Comparison of ENCODE assay signal across 13 cellular contexts in the genomic region with DNA sequence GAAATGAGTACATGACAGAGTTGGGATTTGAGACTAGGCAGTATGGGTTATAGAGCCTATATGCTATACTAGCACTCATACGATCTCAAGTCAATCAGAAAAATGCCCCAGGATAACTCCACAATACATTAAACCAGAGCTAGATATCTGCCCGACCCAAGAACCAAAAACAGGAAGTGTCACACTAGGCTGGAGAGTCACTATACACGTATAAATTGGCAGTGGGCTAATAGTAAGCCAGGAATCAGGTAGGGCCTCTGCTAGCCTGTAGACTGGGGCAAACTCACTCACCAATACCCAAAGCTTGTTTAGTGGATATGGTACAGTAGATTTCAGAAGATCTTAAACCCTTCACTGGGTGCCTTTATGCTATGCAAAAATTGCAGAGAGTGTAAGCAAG. TPM values are rescaled to one million over a fixed set of nuclear protein-coding genes. Genes with fewer than 3 reads are reported as not detected.
DNase-seq lines count a peak whose midpoint lies in the region; ATAC-seq, FAIRE-seq and TF ChIP-seq lines count a peak whose summit lies in the region.
"Had no signal": no experiment of that assay in that cellular context is flagged by ENCODE, and none has a peak within 500 bp of the region (broad histone marks: within the 10 kb centered on the region; RNA-seq: fewer than 3 reads in every experiment).

No MANE protein-coding gene starts in this region.

- in situ Hi-C loops in K562 (cut with MboI), result no loop called here

- no peaks in the 10 kb centered on the region for H3F3A ChIP-seq in neural progenitor cell (ENCODE audit: low read depth)

- H3K4me2 ChIP-seq in Karpas-422 (ENCODE audit: low read depth, low read length, poor library complexity, severe bottlenecking), result peak overlapping the region; percentile 62
- H3K4me2 ChIP-seq in K562 (ENCODE audit: insufficient read depth, low read length), result peak overlapping the region; percentile 5; the same call in 1 of the 2 replicates
- no peak overlapping the region for H3K4me2 ChIP-seq in neural progenitor cell

- intact Hi-C loops in K562 (cut with micrococcal nuclease), result no loop called here

- peak overlapping the region; percentile 44; the same call in 1 of the 2 replicates for H3K4me3 ChIP-seq in Karpas-422 (ENCODE audit: low read length)
- H3K4me3 ChIP-seq in K562, result no peak overlapping the region
- H3K4me3 ChIP-seq in neural progenitor cell, result no peak overlapping the region

- no peak for FAIRE-seq in K562 (lab: Jason Lieb, UNC)

- H3K79me2 ChIP-seq in Karpas-422 (ENCODE audit: low read length), result no peaks in the 10 kb centered on the region
- no peaks in the 10 kb centered on the region for H3K79me2 ChIP-seq in K562 (ENCODE audit: control insufficient read depth, insufficient read depth, low read length)
- H3K79me2 ChIP-seq in neural progenitor cell (ENCODE audit: low read depth), result no peaks in the 10 kb centered on the region

- H3K27ac ChIP-seq in Karpas-422 (ENCODE audit: low read length), result no peak overlapping the region
- H3K27ac ChIP-seq in K562 (ENCODE audit: extremely low read depth, low read depth, low read length), result peak overlapping the region; percentile 3; the same call in 1 of the 3 replicates
- H3K27ac ChIP-seq in neural progenitor cell, result no peak overlapping the region

- no peak for TF ChIP-seq POLR2A in K562 (conservative IDR thresholded peaks at IDR 0.05)

- H3K9me3 Mint-ChIP-seq in neural progenitor cell, result peaks cover 5% of the 10 kb centered on the region
- H3K9me3 Mint-ChIP-seq: brain; T-helper 1 cell treated with Interleukin-12 subunit alpha and Interleukin-12 subunit beta and Interleukin-4 antibody, amounts not matched to agents 30 μg/mL and 1 μg/mL, for 36 hours had no signal

- no peak overlapping the region for H3K27ac Mint-ChIP-seq in neural progenitor cell
- H3K27ac Mint-ChIP-seq: brain; T-helper 1 cell treated with Interleukin-12 subunit alpha and Interleukin-12 subunit beta and Interleukin-4 antibody, amounts not matched to agents 30 μg/mL and 1 μg/mL, for 36 hours had no signal

- ATAC-seq in GM18502 (IDR thresholded peaks at IDR 0.05; ENCODE audit: poor library complexity, unreplicated experiment) (peak; percentile 76), GM21619 (IDR thresholded peaks at IDR 0.05; ENCODE audit: unreplicated experiment) (peak; percentile 88), K562 (peak; percentile 72)

- H3K4me3 Mint-ChIP-seq in neural progenitor cell, result no peak overlapping the region
- H3K4me3 Mint-ChIP-seq: brain; T-helper 1 cell treated with Interleukin-12 subunit alpha and Interleukin-12 subunit beta and Interleukin-4 antibody, amounts not matched to agents 30 μg/mL and 1 μg/mL, for 36 hours had no signal

- CTCF ChIA-PET in K562 (lab: Yijun Ruan, JAX; ENCODE audit: low intra/inter-chr PET ratio), result no interaction called here

- DNase-seq in Karpas-422, result peak; percentile 72
- peak in 1 of 4 experiments; percentile 30 for DNase-seq in K562 (ENCODE audit: extremely low read depth in 1 of 4, low spot score in 3 of 4)
- no peak for DNase-seq in stimulated activated CD4-positive, alpha-beta T cell treated with anti-CD3 and anti-CD28 coated beads, Interleukin-15, amount 100 ng/mL, for 24 hours
- no peak for DNase-seq in foreskin melanocyte
- DNase-seq in neural progenitor cell (ENCODE audit: low spot score), result no peak
- no peak for DNase-seq in DMS53 treated with DMSO at 0.1 percent for 48 hours (lab: John Stamatoyannopoulos, UW; ENCODE audit: unreplicated experiment)
- DNase-seq: activated CD8-positive, alpha-beta memory T cell treated with anti-CD3 and anti-CD28 coated beads, Interleukin-2, amount 50 U/mL, for 48 hours; MM.1S; NCI-H526 had no signal

- peaks cover 6% of the 10 kb centered on the region for H3K36me3 Mint-ChIP-seq in neural progenitor cell

- no peaks in the 10 kb centered on the region for H3K4me1 Mint-ChIP-seq in neural progenitor cell

- no peaks in the 10 kb centered on the region for H4K20me1 ChIP-seq in Karpas-422 (ENCODE audit: insufficient read depth, low read depth, low read length)
- no peaks in the 10 kb centered on the region for H4K20me1 ChIP-seq in K562 (replicated peaks; ENCODE audit: control insufficient read depth, insufficient read depth, low read length)
- no peaks in the 10 kb centered on the region for H4K20me1 ChIP-seq in neural progenitor cell (ENCODE audit: low read depth)

- peak overlapping the region; percentile 34; the same call in 1 of the 2 replicates for H3K9ac ChIP-seq in Karpas-422 (ENCODE audit: low read length)
- H3K9ac ChIP-seq in K562 (ENCODE audit: insufficient read depth in 1 of 2, low read depth in 2 of 2, low read length in 2 of 2), result 0 out of 4 replicates have a peak overlapping the region, but pooled peaks of 1 of the 2 experiments have one; percentile 20
- no peak overlapping the region for H3K9ac ChIP-seq in neural progenitor cell

- TF ChIP-seq CTCF in K562 (IDR thresholded peaks at IDR 0.05 in 2 of 3, conservative IDR thresholded peaks at IDR 0.05 in 1 of 3; ENCODE audit: insufficient read depth in 2 of 3, low read depth in 1 of 3, low read length in 3 of 3), result no peak
- no peak for TF ChIP-seq CTCF in neural progenitor cell (IDR thresholded peaks at IDR 0.05)

- no peaks in the 10 kb centered on the region for H3K9me2 ChIP-seq in Karpas-422 (replicated peaks; ENCODE audit: insufficient read depth, low read length)

- BruUV-seq in K562 (replicated peaks; lab: Mats Ljungman, UMichigan), result no TSS peak

- H3K4me1 ChIP-seq in Karpas-422 (ENCODE audit: low read length) (peaks cover 15% of the 10 kb centered on the region), K562 (replicated peaks in 1 of 2; ENCODE audit: control insufficient read depth in 2 of 2, insufficient read depth in 2 of 2, low read length in 2 of 2) (peaks cover 0 to 26% of the 10 kb centered on the region in 2 experiments; a peak in 4 of 5 replicates), neural progenitor cell (no peaks in the 10 kb centered on the region)

- POLR2A ChIA-PET in K562 (lab: Yijun Ruan, JAX), result interaction anchor here (2.2 kb wide), 1 partner anchor 16 kb away, joined by 15 read pairs; a partner anchor contains a TSS

- H3K27me3 ChIP-seq in Karpas-422 (ENCODE audit: low read length) (no peaks in the 10 kb centered on the region), K562 (ENCODE audit: control insufficient read depth in 2 of 2, insufficient read depth in 2 of 2, low read length in 2 of 2) (no peaks in the 10 kb centered on the region), neural progenitor cell (no peaks in the 10 kb centered on the region)

- no peak for TF ChIP-seq EP300 in K562 (IDR thresholded peaks at IDR 0.05; ENCODE audit: low read length)

- H3K9me3 ChIP-seq in Karpas-422 (ENCODE audit: low read length) (no peaks in the 10 kb centered on the region), K562 (replicated peaks; ENCODE audit: control insufficient read depth, insufficient read depth, low read depth, low read length) (no peaks in the 10 kb centered on the region), neural progenitor cell (ENCODE audit: low read depth) (no peaks in the 10 kb centered on the region)

- H3K27me3 Mint-ChIP-seq in neural progenitor cell (ENCODE audit: insufficient read depth, low read depth), result peaks cover 2% of the 10 kb centered on the region
- H3K27me3 Mint-ChIP-seq: brain had no signal

- no peaks in the 10 kb centered on the region for H3K36me3 ChIP-seq in Karpas-422 (ENCODE audit: insufficient read depth, low read length)
- H3K36me3 ChIP-seq in K562 (ENCODE audit: control insufficient read depth, insufficient read depth, low read length), result no peaks in the 10 kb centered on the region
- no peaks in the 10 kb centered on the region for H3K36me3 ChIP-seq in neural progenitor cell

- H2AFZ ChIP-seq in Karpas-422 (ENCODE audit: low read length), result peak overlapping the region; percentile 95
- peak overlapping the region; percentile 95 for H2AFZ ChIP-seq in K562 (ENCODE audit: low read depth, low read length)
- no peak overlapping the region for H2AFZ ChIP-seq in neural progenitor cell (replicated peaks)

- WGBS in K562 (ENCODE audit: insufficient coverage, low coverage, missing lambda C conversion rate), result 16% methylated on average over 3 of the region's 3 CpGs

- no peaks in the 10 kb centered on the region for H3K9me1 ChIP-seq in K562 (ENCODE audit: control insufficient read depth, insufficient read depth, low read length)

- no peak for TF ChIP-seq RAD21 in K562 (CRISPR knock-in tag; conservative IDR thresholded peaks at IDR 0.05 in 1 of 2, IDR thresholded peaks at IDR 0.05 in 1 of 2)

RNA-seq across cellular contexts. Expression of a gene that starts 16.2 kb away (rescaled TPM):
- 304 and 548 TPM in 2 replicates for total RNA-seq in Karpas-422 (2014; rRNA removed; shearing (Covaris generic); ENCODE audit: low replicate concordance)
- 653 and 1,130 TPM in 2 replicates for total RNA-seq in K562 (2011; cell fraction: chromatin; rRNA removed; ENCODE audit: low replicate concordance)
- 356 and 378 TPM in 2 replicates for total RNA-seq in K562 (2011; cell fraction: nucleolus; rRNA removed)
- 459 and 505 TPM in 2 replicates for total RNA-seq in K562 (2011; cell fraction: nucleoplasm; rRNA removed)
- total RNA-seq in K562 (2014; rRNA removed) (428 and 733 TPM in 2 replicates), K562 (2014; rRNA removed; fragmentation: Illumina TruSeq; extraction: Trizol) (481 and 499 TPM in 2 replicates), K562 (2015; rRNA removed; fragmentation: Illumina TruSeq; extraction: Trizol) (719 and 734 TPM in 2 replicates), K562 (2021) (790 and 801 TPM in 2 replicates), neural progenitor cell (ENCODE audit: low replicate concordance) (790 and 1,052 TPM in 2 replicates)
- polyA plus RNA-seq in K562 (2011; rRNA removed) (449 and 646 TPM in 2 replicates), K562 (2014; fragmentation: Illumina TruSeq; extraction: Trizol) (663 and 762 TPM in 2 replicates), K562 (2014; fragmentation: Nextera tagmentation; extraction: Ambion mirVana) (100 to 1,000 TPM; 206 to 683 TPM), K562 (2014; rRNA removed) (351 and 385 TPM in 2 replicates)
- polyA plus RNA-seq in K562 (2011; cell fraction: cytosol; rRNA removed), result 153 and 186 TPM in 2 replicates
- 421 and 579 TPM in 2 replicates for polyA plus RNA-seq in K562 (2011; cell fraction: nucleus; rRNA removed)
- polyA plus RNA-seq in K562 (2012), result 338 and 520 TPM in 2 replicates
- polyA minus RNA-seq in K562 (2011; rRNA and poly(A)+ RNA removed), result 865 and 1,047 TPM in 2 replicates
- 467 and 888 TPM in 2 replicates for polyA minus RNA-seq in K562 (2011; cell fraction: cytosol; rRNA and poly(A)+ RNA removed)
- polyA minus RNA-seq in K562 (2011; cell fraction: nucleus; rRNA and poly(A)+ RNA removed), result 266 and 377 TPM in 2 replicates

RNA-seq across cellular contexts. Expression of a gene that starts 33.0 kb away (rescaled TPM):
- total RNA-seq in Karpas-422 (2014; rRNA removed; shearing (Covaris generic); ENCODE audit: low replicate concordance), result 22.7 and 51.4 TPM in 2 replicates
- 26.1 and 84.9 TPM in 2 replicates for total RNA-seq in K562 (2011; cell fraction: chromatin; rRNA removed; ENCODE audit: low replicate concordance)
- total RNA-seq in K562 (2011; cell fraction: nucleolus; rRNA removed), result 23.5 and 32.0 TPM in 2 replicates
- total RNA-seq in K562 (2011; cell fraction: nucleoplasm; rRNA removed), result 45.8 and 55.1 TPM in 2 replicates
- total RNA-seq in K562 (2014; rRNA removed) (12.4 and 17.3 TPM in 2 replicates), K562 (2014; rRNA removed; fragmentation: Illumina TruSeq; extraction: Trizol) (27.7 and 28.3 TPM in 2 replicates), K562 (2015; rRNA removed; fragmentation: Illumina TruSeq; extraction: Trizol) (24.6 and 28.6 TPM in 2 replicates), K562 (2021) (26.9 and 29.6 TPM in 2 replicates), neural progenitor cell (ENCODE audit: low replicate concordance) (70.9 and 87.9 TPM in 2 replicates)
- polyA plus RNA-seq in K562 (2011; rRNA removed) (59.1 and 70.7 TPM in 2 replicates), K562 (2014; fragmentation: Illumina TruSeq; extraction: Trizol) (23.3 and 25.7 TPM in 2 replicates), K562 (2014; fragmentation: Nextera tagmentation; extraction: Ambion mirVana) (10 to 100 TPM; 21.3 to 25.1 TPM), K562 (2014; rRNA removed) (26.8 and 30.1 TPM in 2 replicates)
- 22.8 and 36.5 TPM in 2 replicates for polyA plus RNA-seq in K562 (2011; cell fraction: cytosol; rRNA removed)
- 130 and 149 TPM in 2 replicates for polyA plus RNA-seq in K562 (2011; cell fraction: nucleus; rRNA removed)
- polyA plus RNA-seq in K562 (2012), result 20.0 and 25.3 TPM in 2 replicates
- 64.4 and 67.8 TPM in 2 replicates for polyA minus RNA-seq in K562 (2011; rRNA and poly(A)+ RNA removed)
- polyA minus RNA-seq in K562 (2011; cell fraction: cytosol; rRNA and poly(A)+ RNA removed), result 22.4 and 27.6 TPM in 2 replicates
- polyA minus RNA-seq in K562 (2011; cell fraction: nucleus; rRNA and poly(A)+ RNA removed), result 46.0 and 95.5 TPM in 2 replicates
